26 cellular contexts compared by ENCODE assay signal in genomic region chr3:167167491-167167890, GRCh38.
"Had no signal": no experiment of that assay in that cellular context is flagged by ENCODE, and none has a peak within 500 bp of the region (broad histone marks: within the 10 kb centered on the region; RNA-seq: fewer than 3 reads in every experiment).

No MANE protein-coding gene starts in this region.

- H3K27me3 ChIP-seq: ascending aorta, MG63 had no signal

- H3K27ac ChIP-seq: ascending aorta had no signal

- H3K4me3 Mint-ChIP-seq: activated CD4-positive, alpha-beta memory T cell treated with anti-CD3 and anti-CD28 coated beads for 36 hours; activated CD4-positive, alpha-beta T cell treated with anti-CD3 and anti-CD28 coated beads, Interleukin-2, amount 10 ng/mL, durations not matched to agents 7 days and 5 days; activated naive CD8-positive, alpha-beta T cell treated with anti-CD3 and anti-CD28 coated beads, Interleukin-2, amount 50 U/mL, for 24 hours; activated T-cell treated with anti-CD3 and anti-CD28 coated beads, Interleukin-2, amount 50 U/mL, for 4 hours; T-helper 17 cell had no signal

- H3K27me3 Mint-ChIP-seq: activated CD4-positive, alpha-beta memory T cell treated with anti-CD3 and anti-CD28 coated beads for 36 hours; activated CD4-positive, alpha-beta T cell treated with anti-CD3 and anti-CD28 coated beads, Interleukin-2, amount 10 ng/mL, durations not matched to agents 7 days and 5 days; activated naive CD8-positive, alpha-beta T cell treated with anti-CD3 and anti-CD28 coated beads, Interleukin-2, amount 50 U/mL, for 24 hours; brain; T-helper 17 cell had no signal

- H3K36me3 ChIP-seq: ascending aorta, MG63 had no signal

- H3K4me1 Mint-ChIP-seq: activated CD4-positive, alpha-beta T cell treated with anti-CD3 and anti-CD28 coated beads, Interleukin-2, amount 10 ng/mL, durations not matched to agents 7 days and 5 days; activated naive CD8-positive, alpha-beta T cell treated with anti-CD3 and anti-CD28 coated beads, Interleukin-2, amount 50 U/mL, for 24 hours; T-helper 17 cell had no signal

- H3K27ac Mint-ChIP-seq: activated CD4-positive, alpha-beta memory T cell treated with anti-CD3 and anti-CD28 coated beads for 36 hours; activated CD4-positive, alpha-beta T cell treated with anti-CD3 and anti-CD28 coated beads, Interleukin-2, amount 10 ng/mL, durations not matched to agents 7 days and 5 days; activated naive CD4-positive, alpha-beta T cell treated with anti-CD3 and anti-CD28 coated beads, Interleukin-2, amount 50 U/mL, for 72 hours; activated naive CD8-positive, alpha-beta T cell treated with anti-CD3 and anti-CD28 coated beads, Interleukin-2, amount 50 U/mL, for 24 hours; T-helper 17 cell had no signal

- FAIRE-seq: RCC 7860, TTC549 had no signal

- ATAC-seq: activated naive CD4-positive, alpha-beta T cell treated with anti-CD3 and anti-CD28 coated beads, Interleukin-2, amount 50 U/mL, for 72 hours; activated naive CD8-positive, alpha-beta T cell treated with anti-CD3 and anti-CD28 coated beads, Interleukin-2, amount 50 U/mL, for 24 hours; activated T-cell treated with anti-CD3 and anti-CD28 coated beads, Interleukin-2, amount 50 U/mL, for 4 hours; T-helper 17 cell had no signal

- H3K4me1 ChIP-seq: ascending aorta had no signal

- DNase-seq: activated CD4-positive, alpha-beta memory T cell treated with anti-CD3 and anti-CD28 coated beads for 36 hours; activated CD4-positive, alpha-beta T cell treated with anti-CD3 and anti-CD28 coated beads, Interleukin-2, amount 10 ng/mL, durations not matched to agents 7 days and 5 days; activated CD4-positive, CD25-positive, alpha-beta regulatory T cell; activated CD8-positive, alpha-beta memory T cell treated with anti-CD3 and anti-CD28 coated beads for 24 hours; activated effector memory CD4-positive, alpha-beta T cell treated with anti-CD3 and anti-CD28 coated beads, Interleukin-2, amount 50 U/mL, for 16 hours; activated naive CD4-positive, alpha-beta T cell treated with Interleukin-2 at 50 U/mL for 16 hours; activated naive CD8-positive, alpha-beta T cell treated with anti-CD3 and anti-CD28 coated beads, Interleukin-2, amount 50 U/mL, for 24 hours; activated T-cell treated with anti-CD3 and anti-CD28 coated beads, Interleukin-2, amount 50 U/mL, for 4 hours; amniotic stem cell; MG63; NCI-H1105; NCI-H1436; NCI-H1694 treated with DMSO at 0.1 percent for 48 hours; NCI-H2029 treated with DMSO at 0.1 percent for 48 hours; NCI-H345; NCI-H510A; NCI-H526 treated with DMSO at 0.1 percent for 48 hours; NCI-H82; SIG-M5; T-helper 17 cell; T1000 had no signal

- H3K36me3 Mint-ChIP-seq: activated CD4-positive, alpha-beta memory T cell treated with anti-CD3 and anti-CD28 coated beads for 36 hours; activated naive CD4-positive, alpha-beta T cell treated with anti-CD3 and anti-CD28 coated beads, Interleukin-2, amount 50 U/mL, for 72 hours; brain had no signal

- H3K4me3 ChIP-seq: ascending aorta, MG63 had no signal

- H3K9me3 ChIP-seq: ascending aorta, MG63 had no signal

- H3K9me3 Mint-ChIP-seq: activated CD4-positive, alpha-beta memory T cell treated with anti-CD3 and anti-CD28 coated beads for 36 hours; activated naive CD8-positive, alpha-beta T cell treated with anti-CD3 and anti-CD28 coated beads, Interleukin-2, amount 50 U/mL, for 24 hours had no signal
